Comparison of ENCODE assay signal across 8 cellular contexts in the genomic region with DNA sequence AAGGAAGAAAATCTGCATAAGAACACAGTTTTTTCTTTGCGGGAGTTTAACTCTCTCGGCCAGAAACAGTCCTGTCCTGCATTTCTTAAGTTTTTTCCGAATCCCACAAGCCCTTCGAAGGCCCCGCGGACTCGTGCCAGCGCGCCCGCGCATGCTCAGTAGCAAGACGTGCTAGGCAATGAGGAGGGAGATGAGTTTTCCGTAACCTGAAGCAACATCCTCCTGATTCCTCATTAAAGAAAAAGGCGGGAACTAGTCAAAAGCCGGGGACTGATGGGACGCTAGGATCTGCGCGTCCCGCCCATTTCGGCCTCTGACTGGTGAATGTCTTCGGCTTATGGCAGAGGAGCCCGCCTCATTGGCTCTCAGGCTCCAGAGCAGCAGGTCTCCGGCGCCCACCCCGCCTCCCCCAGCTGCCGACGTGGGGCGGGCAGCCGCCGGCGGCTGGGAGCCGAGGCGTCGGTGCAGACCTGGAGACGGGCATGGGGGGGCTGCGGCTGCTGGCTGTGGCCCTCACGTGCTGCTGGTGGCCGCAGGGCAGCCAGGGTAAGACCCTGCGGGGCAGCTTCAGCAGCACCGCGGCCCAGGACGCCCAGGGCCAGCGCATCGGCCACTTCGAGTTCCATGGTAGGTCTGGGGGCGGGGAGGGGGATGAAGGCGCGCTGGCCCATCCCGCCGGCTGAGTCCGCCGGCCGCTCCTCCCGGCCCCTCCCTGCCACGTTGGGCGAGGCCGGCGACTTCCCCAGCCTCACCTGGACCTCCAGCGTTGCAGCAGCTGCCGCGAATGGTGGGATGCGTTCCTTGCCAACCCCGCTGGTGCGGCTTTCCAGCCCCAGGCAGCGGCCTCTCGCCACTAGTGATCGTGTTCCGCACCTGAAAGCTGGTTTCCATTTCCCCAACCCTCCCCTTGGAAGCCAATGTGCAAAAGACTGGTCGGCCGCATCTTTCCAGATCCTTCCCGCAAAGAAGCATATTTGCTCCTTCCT. TPM values are rescaled to one million over a fixed set of nuclear protein-coding genes. Genes with fewer than 3 reads are reported as not detected.
A peak's percentile ranks its signal among the peaks of the same experiment; 100 is the strongest.
DNase-seq lines count a peak whose midpoint lies in the region; ATAC-seq and TF ChIP-seq lines count a peak whose summit lies in the region.

A gene (plus strand): TSS at position 412 of the 986 bp plus-strand sequence. CDS start 71 bp downstream, at position 483.

- no peak for TF ChIP-seq EP300 in upper lobe of left lung (IDR thresholded peaks at IDR 0.05)

- H3K4me3 Mint-ChIP-seq in T-helper 1 cell treated with Interleukin-12 subunit alpha and Interleukin-12 subunit beta and Interleukin-4 antibody, amounts not matched to agents 30 μg/mL and 1 μg/mL, for 36 hours: peak within 1 kb of the TSS; percentile 85

- peak within 1 kb of the TSS; percentile 87 for H3K4me3 ChIP-seq in left ventricle myocardium inferior
- peak within 1 kb of the TSS; percentile 87 to 99 (median 94) for H3K4me3 ChIP-seq in upper lobe of left lung

- no peaks in the 10 kb centered on the region for H3K9me3 ChIP-seq in left ventricle myocardium inferior (replicated peaks)
- H3K9me3 ChIP-seq in upper lobe of left lung: no peaks in the 10 kb centered on the region

- H3K27ac ChIP-seq in angular gyrus (ENCODE audit: low read depth, low read length) (peak within 1 kb of the TSS; percentile 82), left ventricle myocardium inferior (replicated peaks) (peak within 1 kb of the TSS; percentile 91), upper lobe of left lung (peak within 1 kb of the TSS; percentile 50 to 87 (median 87))

- DNase-seq in NCI-H146 (lab: John Stamatoyannopoulos, UW) (peak; percentile 98), left ventricle myocardium inferior (peak; percentile 96), posterior vena cava (ENCODE audit: low spot score) (peak; percentile 98), upper lobe of left lung (peak; percentile 98 to 99)

- no peaks in the 10 kb centered on the region for H3K27me3 Mint-ChIP-seq in T-helper 1 cell treated with Interleukin-12 subunit alpha and Interleukin-12 subunit beta and Interleukin-4 antibody, amounts not matched to agents 30 μg/mL and 1 μg/mL, for 36 hours (ENCODE audit: low read depth)

- H3K4me1 ChIP-seq in left ventricle myocardium inferior (peaks cover 19% of the 10 kb centered on the region), upper lobe of left lung (peaks cover 3 to 15% (median 5%) of the 10 kb centered on the region in 4 donors)

- peak within 1 kb of the TSS; percentile 72 for H3K27ac Mint-ChIP-seq in T-helper 1 cell treated with Interleukin-12 subunit alpha and Interleukin-12 subunit beta and Interleukin-4 antibody, amounts not matched to agents 30 μg/mL and 1 μg/mL, for 36 hours

- peaks cover 5% of the 10 kb centered on the region for H3K9me3 Mint-ChIP-seq in T-helper 1 cell treated with Interleukin-12 subunit alpha and Interleukin-12 subunit beta and Interleukin-4 antibody, amounts not matched to agents 30 μg/mL and 1 μg/mL, for 36 hours

- ATAC-seq in HG02870 (IDR thresholded peaks at IDR 0.05; ENCODE audit: unreplicated experiment): peak; percentile 99
- ATAC-seq in upper lobe of left lung (ENCODE audit: low FRiP score in 2 of 2): peak; percentile 100

- 0 to 1% methylated on average over 30 to 50 of the region's 71 CpGs for WGBS in upper lobe of left lung, 2 donors

- TF ChIP-seq POLR2A in GM15510 (IDR thresholded peaks at IDR 0.05; ENCODE audit: borderline replicate concordance, extremely low read depth, insufficient read length): peak; percentile 94
- TF ChIP-seq POLR2A in upper lobe of left lung (IDR thresholded peaks at IDR 0.05): peak in 2 of 4 donors; percentile 76 to 89

- H3K27me3 ChIP-seq in left ventricle myocardium inferior (ENCODE audit: low read depth) (no peaks in the 10 kb centered on the region), upper lobe of left lung (no peaks in the 10 kb centered on the region)

- TF ChIP-seq CTCF in left ventricle myocardium inferior (IDR thresholded peaks at IDR 0.05; ENCODE audit: borderline replicate concordance) (no peak), upper lobe of left lung (IDR thresholded peaks at IDR 0.05) (peak in 2 of 6 experiments; percentile 14 to 16)

- intact Hi-C loops in left ventricle myocardium inferior (cut with micrococcal nuclease) (no loop called here), posterior vena cava (cut with DNase I) (no loop called here)

- H3K4me1 Mint-ChIP-seq in T-helper 1 cell treated with Interleukin-12 subunit alpha and Interleukin-12 subunit beta and Interleukin-4 antibody, amounts not matched to agents 30 μg/mL and 1 μg/mL, for 36 hours (ENCODE audit: low read depth): peaks cover 26% of the 10 kb centered on the region

- peaks cover 12% of the 10 kb centered on the region for H3K36me3 ChIP-seq in left ventricle myocardium inferior
- peaks cover 0 to 10% (median 3%) of the 10 kb centered on the region in 4 donors for H3K36me3 ChIP-seq in upper lobe of left lung

- peaks cover 15% of the 10 kb centered on the region for H3K36me3 Mint-ChIP-seq in T-helper 1 cell treated with Interleukin-12 subunit alpha and Interleukin-12 subunit beta and Interleukin-4 antibody, amounts not matched to agents 30 μg/mL and 1 μg/mL, for 36 hours (ENCODE audit: low read depth)

RNA-seq across cellular contexts. Expression of the gene that starts here (rescaled TPM):
- 3.6 TPM for total RNA-seq in left ventricle myocardium inferior
- 1 to 10 TPM; 5.4 to 6.5 TPM for total RNA-seq in posterior vena cava
- total RNA-seq in upper lobe of left lung: 10 to 100 TPM in 1 of 6 donors, 1 to 10 TPM in 5; 1.6 to 12.2 (median 3.3) TPM

Comparison
In these comparisons a context has a peak if more than half of its experiments do, and no peak if none do; other contexts are left out.
1. Peak in every context shown above with its lines: DNase-seq, ATAC-seq, H3K4me3 ChIP-seq and H3K27ac ChIP-seq.